Comparison of ENCODE assay signal across 8 cellular contexts in genomic region chr4:140427919-140428471, GRCh38. TPM values are rescaled to one million over a fixed set of nuclear protein-coding genes. Genes with fewer than 3 reads are reported as not detected.
A peak's percentile ranks its signal among the peaks of the same experiment; 100 is the strongest.
DNase-seq lines count a peak whose midpoint lies in the region; ATAC-seq and TF ChIP-seq lines count a peak whose summit lies in the region.

No MANE protein-coding gene starts in this region.

- no peak for TF ChIP-seq CTCF in kidney epithelial cell (IDR thresholded peaks at IDR 0.05; ENCODE audit: insufficient read depth, low read length, poor library complexity, severe bottlenecking)

- H3K27me3 Mint-ChIP-seq in stimulated activated naive CD8-positive, alpha-beta T cell treated with anti-CD3 and anti-CD28 coated beads, Interleukin-15, Interleukin-2, amounts not matched to agents 100 ng/mL and 50 ng/mL, for 24 hours = peaks cover 55% of the 10 kb centered on the region
- peaks cover 56% of the 10 kb centered on the region for H3K27me3 Mint-ChIP-seq in activated T-helper 2 cell treated with anti-CD3 and anti-CD28 coated beads, Interferon-gamma antibody, Interleukin-2, Interleukin-4, amounts not matched to agents 10 μg/mL and 5 μg/mL and 100 μg/mL, durations not matched to agents 14 hours and 24 hours and 36 hours (ENCODE audit: low read depth)

- DNase-seq in stimulated activated naive CD8-positive, alpha-beta T cell treated with anti-CD3 and anti-CD28 coated beads, Interleukin-15, Interleukin-2, amounts not matched to agents 100 U/mL and 50 U/mL, for 24 hours = no peak
- no peak for DNase-seq in activated T-helper 2 cell treated with anti-CD3 and anti-CD28 coated beads, Interferon-gamma antibody, Interleukin-2, Interleukin-4, amounts not matched to agents 10 μg/mL and 5 μg/mL and 100 μg/mL, durations not matched to agents 14 hours and 24 hours and 36 hours (ENCODE audit: low spot score)
- no peak for DNase-seq in kidney epithelial cell (ENCODE audit: low read depth)

- no peaks in the 10 kb centered on the region for H3K4me1 ChIP-seq in urinary bladder (ENCODE audit: insufficient read depth)

- H3K36me3 ChIP-seq in kidney epithelial cell (ENCODE audit: control insufficient read depth, insufficient read depth, low read length) = no peaks in the 10 kb centered on the region
- no peaks in the 10 kb centered on the region for H3K36me3 ChIP-seq in urinary bladder (ENCODE audit: insufficient read depth)

- peak overlapping the region; percentile 82 for H3K4me3 Mint-ChIP-seq in stimulated activated naive CD8-positive, alpha-beta T cell treated with anti-CD3 and anti-CD28 coated beads, Interleukin-15, Interleukin-2, amounts not matched to agents 100 ng/mL and 50 ng/mL, for 24 hours
- peak overlapping the region; percentile 81 for H3K4me3 Mint-ChIP-seq in activated T-helper 2 cell treated with anti-CD3 and anti-CD28 coated beads, Interferon-gamma antibody, Interleukin-2, Interleukin-4, amounts not matched to agents 10 μg/mL and 5 μg/mL and 100 μg/mL, durations not matched to agents 14 hours and 24 hours and 36 hours (ENCODE audit: low read depth)

- no peak for ATAC-seq in stimulated activated naive CD8-positive, alpha-beta T cell treated with anti-CD3 and anti-CD28 coated beads, Interleukin-15, Interleukin-2, amounts not matched to agents 100 U/mL and 50 U/mL, for 24 hours
- ATAC-seq in GM21367 (IDR thresholded peaks at IDR 0.05; ENCODE audit: unreplicated experiment) (no peak), HG02852 (IDR thresholded peaks at IDR 0.05; ENCODE audit: unreplicated experiment) (no peak), GM21737 (IDR thresholded peaks at IDR 0.05; ENCODE audit: unreplicated experiment) (no peak)

- H3K9me3 Mint-ChIP-seq in stimulated activated naive CD8-positive, alpha-beta T cell treated with anti-CD3 and anti-CD28 coated beads, Interleukin-15, Interleukin-2, amounts not matched to agents 100 ng/mL and 50 ng/mL, for 24 hours = no peaks in the 10 kb centered on the region
- H3K9me3 Mint-ChIP-seq in activated T-helper 2 cell treated with anti-CD3 and anti-CD28 coated beads, Interferon-gamma antibody, Interleukin-2, Interleukin-4, amounts not matched to agents 10 μg/mL and 5 μg/mL and 100 μg/mL, durations not matched to agents 14 hours and 24 hours and 36 hours = no peaks in the 10 kb centered on the region

- 41% methylated on average over 7 of the region's 7 CpGs for WGBS in urinary bladder

- no peak overlapping the region for H3K27ac ChIP-seq in urinary bladder (ENCODE audit: low read depth)

- H3K4me3 ChIP-seq in kidney epithelial cell (ENCODE audit: low read depth, low read length) = peak overlapping the region; percentile 73
- peak overlapping the region; percentile 49 for H3K4me3 ChIP-seq in urinary bladder (ENCODE audit: low read depth, low read length)

- H3K27ac Mint-ChIP-seq in stimulated activated naive CD8-positive, alpha-beta T cell treated with anti-CD3 and anti-CD28 coated beads, Interleukin-15, Interleukin-2, amounts not matched to agents 100 ng/mL and 50 ng/mL, for 24 hours = no peak overlapping the region
- H3K27ac Mint-ChIP-seq in activated T-helper 2 cell treated with anti-CD3 and anti-CD28 coated beads, Interferon-gamma antibody, Interleukin-2, Interleukin-4, amounts not matched to agents 10 μg/mL and 5 μg/mL and 100 μg/mL, durations not matched to agents 14 hours and 24 hours and 36 hours = no peak overlapping the region

- intact Hi-C loops in activated T-helper 2 cell treated with anti-CD3 and anti-CD28 coated beads, Interferon-gamma antibody, Interleukin-2, Interleukin-4, amounts not matched to agents 10 μg/mL and 5 μg/mL and 100 μg/mL, durations not matched to agents 14 hours and 24 hours and 36 hours (cut with micrococcal nuclease) = no loop called here

- H3K27me3 ChIP-seq in kidney epithelial cell (ENCODE audit: control insufficient read depth, insufficient read depth, low read length) = no peaks in the 10 kb centered on the region

- H3K4me1 Mint-ChIP-seq in stimulated activated naive CD8-positive, alpha-beta T cell treated with anti-CD3 and anti-CD28 coated beads, Interleukin-15, Interleukin-2, amounts not matched to agents 100 ng/mL and 50 ng/mL, for 24 hours (ENCODE audit: low read depth) = peaks cover 8% of the 10 kb centered on the region
- H3K4me1 Mint-ChIP-seq in activated T-helper 2 cell treated with anti-CD3 and anti-CD28 coated beads, Interferon-gamma antibody, Interleukin-2, Interleukin-4, amounts not matched to agents 10 μg/mL and 5 μg/mL and 100 μg/mL, durations not matched to agents 14 hours and 24 hours and 36 hours (ENCODE audit: low read depth) = peaks cover 11% of the 10 kb centered on the region

- H3K36me3 Mint-ChIP-seq in stimulated activated naive CD8-positive, alpha-beta T cell treated with anti-CD3 and anti-CD28 coated beads, Interleukin-15, Interleukin-2, amounts not matched to agents 100 ng/mL and 50 ng/mL, for 24 hours (ENCODE audit: low read depth) = no peaks in the 10 kb centered on the region
- H3K36me3 Mint-ChIP-seq in activated T-helper 2 cell treated with anti-CD3 and anti-CD28 coated beads, Interferon-gamma antibody, Interleukin-2, Interleukin-4, amounts not matched to agents 10 μg/mL and 5 μg/mL and 100 μg/mL, durations not matched to agents 14 hours and 24 hours and 36 hours (ENCODE audit: low read depth) = no peaks in the 10 kb centered on the region

RNA-seq across cellular contexts. Expression of gene CLGN, which starts 0.5 kb away (rescaled TPM):
- 0.11 and 0.30 TPM in 2 replicates for total RNA-seq in activated T-helper 2 cell treated with anti-CD3 and anti-CD28 coated beads, Interferon-gamma antibody, Interleukin-2, Interleukin-4, amounts not matched to agents 10 μg/mL and 5 μg/mL and 100 μg/mL, durations not matched to agents 14 hours and 24 hours and 36 hours
- total RNA-seq in kidney epithelial cell (10.0 and 12.1 TPM in 2 replicates), urinary bladder (4.8 TPM)
- 1.8 TPM for polyA plus RNA-seq in urinary bladder

RNA-seq across cellular contexts. Expression of gene SCOC, which starts 54.5 kb away (rescaled TPM):
- 36.7 and 38.0 TPM in 2 replicates for total RNA-seq in activated T-helper 2 cell treated with anti-CD3 and anti-CD28 coated beads, Interferon-gamma antibody, Interleukin-2, Interleukin-4, amounts not matched to agents 10 μg/mL and 5 μg/mL and 100 μg/mL, durations not matched to agents 14 hours and 24 hours and 36 hours
- total RNA-seq in kidney epithelial cell (58.4 and 64.1 TPM in 2 replicates), urinary bladder (73.0 TPM)
- 59.9 TPM for polyA plus RNA-seq in urinary bladder
